ENCODE assay signal across 1 cellular context in the genomic region with DNA sequence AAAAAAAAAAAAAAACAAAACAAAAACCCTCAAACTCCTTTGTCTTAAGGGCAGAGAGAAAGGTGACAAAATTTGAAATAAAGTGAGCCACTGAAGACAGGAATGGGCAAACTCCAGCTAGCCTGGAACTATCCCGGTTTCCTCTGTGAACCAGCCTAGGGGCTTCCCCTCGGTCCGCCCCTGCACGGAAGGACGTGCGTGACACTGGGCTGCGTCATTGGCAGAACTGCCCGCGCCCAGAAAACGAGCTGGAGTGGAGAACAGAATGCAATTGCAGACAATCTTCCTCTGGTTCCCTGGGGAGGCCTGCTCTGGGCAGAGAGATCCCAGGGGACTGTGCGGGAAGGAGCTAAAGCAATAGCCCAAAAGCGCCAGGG.
TF ChIP-seq lines count a peak whose summit lies in the region.

No MANE protein-coding gene starts in this region.

TF ChIP-seq in HepG2, 621 proteins besides CTCF, POLR2A, EP300 and RAD21 (continued from another document):
- TF ChIP-seq USF2 (IDR thresholded peaks at IDR 0.05; ENCODE audit: low read depth, low read length) (no peak), USF2 (CRISPR knock-in tag; IDR thresholded peaks at IDR 0.05; ENCODE audit: borderline replicate concordance) (no peak), ARID5B (CRISPR knock-in tag; IDR thresholded peaks at IDR 0.05) (no peak), MAFF (IDR thresholded peaks at IDR 0.05; ENCODE audit: low read depth, low read length) (no peak), ZBTB20 (CRISPR knock-in tag; IDR thresholded peaks at IDR 0.05; ENCODE audit: borderline replicate concordance, low read depth) (no peak)
- TF ChIP-seq, protein P1, sequence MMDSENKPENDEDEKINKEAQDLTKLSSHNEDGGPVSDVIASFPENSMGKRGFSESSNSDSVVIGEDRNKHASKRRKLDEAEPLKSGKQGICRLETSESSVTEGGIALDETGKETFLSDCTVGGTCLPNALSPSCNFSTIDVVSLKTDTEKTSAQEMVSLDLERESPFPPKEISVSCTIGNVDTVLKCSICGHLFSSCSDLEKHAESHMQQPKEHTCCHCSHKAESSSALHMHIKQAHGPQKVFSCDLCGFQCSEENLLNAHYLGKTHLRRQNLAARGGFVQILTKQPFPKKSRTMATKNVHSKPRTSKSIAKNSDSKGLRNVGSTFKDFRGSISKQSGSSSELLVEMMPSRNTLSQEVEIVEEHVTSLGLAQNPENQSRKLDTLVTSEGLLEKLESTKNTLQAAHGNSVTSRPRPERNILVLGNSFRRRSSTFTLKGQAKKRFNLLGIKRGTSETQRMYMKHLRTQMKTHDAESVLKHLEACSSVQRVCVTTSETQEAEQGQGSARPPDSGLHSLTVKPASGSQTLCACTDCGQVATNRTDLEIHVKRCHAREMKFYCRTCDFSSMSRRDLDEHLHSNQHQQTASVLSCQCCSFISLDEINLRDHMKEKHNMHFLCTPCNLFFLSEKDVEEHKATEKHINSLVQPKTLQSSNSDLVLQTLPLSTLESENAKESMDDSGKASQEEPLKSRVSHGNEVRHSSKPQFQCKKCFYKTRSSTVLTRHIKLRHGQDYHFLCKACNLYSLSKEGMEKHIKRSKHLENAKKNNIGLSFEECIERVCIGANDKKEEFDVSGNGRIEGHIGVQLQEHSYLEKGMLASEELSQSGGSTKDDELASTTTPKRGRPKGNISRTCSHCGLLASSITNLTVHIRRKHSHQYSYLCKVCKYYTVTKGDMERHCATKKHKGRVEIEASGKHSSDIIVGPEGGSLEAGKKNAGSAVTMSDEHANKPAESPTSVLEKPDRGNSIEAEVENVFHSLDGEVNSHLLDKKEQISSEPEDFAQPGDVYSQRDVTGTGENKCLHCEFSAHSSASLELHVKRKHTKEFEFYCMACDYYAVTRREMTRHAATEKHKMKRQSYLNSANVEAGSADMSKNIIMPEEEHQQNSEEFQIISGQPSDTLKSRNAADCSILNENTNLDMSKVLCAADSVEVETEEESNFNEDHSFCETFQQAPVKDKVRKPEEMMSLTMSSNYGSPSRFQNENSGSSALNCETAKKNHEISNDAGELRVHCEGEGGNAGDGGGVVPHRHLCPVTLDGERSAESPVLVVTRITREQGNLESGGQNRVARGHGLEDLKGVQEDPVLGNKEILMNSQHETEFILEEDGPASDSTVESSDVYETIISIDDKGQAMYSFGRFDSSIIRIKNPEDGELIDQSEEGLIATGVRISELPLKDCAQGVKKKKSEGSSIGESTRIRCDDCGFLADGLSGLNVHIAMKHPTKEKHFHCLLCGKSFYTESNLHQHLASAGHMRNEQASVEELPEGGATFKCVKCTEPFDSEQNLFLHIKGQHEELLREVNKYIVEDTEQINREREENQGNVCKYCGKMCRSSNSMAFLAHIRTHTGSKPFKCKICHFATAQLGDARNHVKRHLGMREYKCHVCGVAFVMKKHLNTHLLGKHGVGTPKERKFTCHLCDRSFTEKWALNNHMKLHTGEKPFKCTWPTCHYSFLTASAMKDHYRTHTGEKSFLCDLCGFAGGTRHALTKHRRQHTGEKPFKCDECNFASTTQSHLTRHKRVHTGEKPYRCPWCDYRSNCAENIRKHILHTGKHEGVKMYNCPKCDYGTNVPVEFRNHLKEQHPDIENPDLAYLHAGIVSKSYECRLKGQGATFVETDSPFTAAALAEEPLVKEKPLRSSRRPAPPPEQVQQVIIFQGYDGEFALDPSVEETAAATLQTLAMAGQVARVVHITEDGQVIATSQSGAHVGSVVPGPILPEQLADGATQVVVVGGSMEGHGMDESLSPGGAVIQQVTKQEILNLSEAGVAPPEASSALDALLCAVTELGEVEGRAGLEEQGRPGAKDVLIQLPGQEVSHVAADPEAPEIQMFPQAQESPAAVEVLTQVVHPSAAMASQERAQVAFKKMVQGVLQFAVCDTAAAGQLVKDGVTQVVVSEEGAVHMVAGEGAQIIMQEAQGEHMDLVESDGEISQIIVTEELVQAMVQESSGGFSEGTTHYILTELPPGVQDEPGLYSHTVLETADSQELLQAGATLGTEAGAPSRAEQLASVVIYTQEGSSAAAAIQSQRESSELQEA (CRISPR knock-in tag; IDR thresholded peaks at IDR 0.05; ENCODE audit: not compliant biosample characterization) = no peak
